8 cellular contexts compared by ENCODE assay signal in the genomic region with DNA sequence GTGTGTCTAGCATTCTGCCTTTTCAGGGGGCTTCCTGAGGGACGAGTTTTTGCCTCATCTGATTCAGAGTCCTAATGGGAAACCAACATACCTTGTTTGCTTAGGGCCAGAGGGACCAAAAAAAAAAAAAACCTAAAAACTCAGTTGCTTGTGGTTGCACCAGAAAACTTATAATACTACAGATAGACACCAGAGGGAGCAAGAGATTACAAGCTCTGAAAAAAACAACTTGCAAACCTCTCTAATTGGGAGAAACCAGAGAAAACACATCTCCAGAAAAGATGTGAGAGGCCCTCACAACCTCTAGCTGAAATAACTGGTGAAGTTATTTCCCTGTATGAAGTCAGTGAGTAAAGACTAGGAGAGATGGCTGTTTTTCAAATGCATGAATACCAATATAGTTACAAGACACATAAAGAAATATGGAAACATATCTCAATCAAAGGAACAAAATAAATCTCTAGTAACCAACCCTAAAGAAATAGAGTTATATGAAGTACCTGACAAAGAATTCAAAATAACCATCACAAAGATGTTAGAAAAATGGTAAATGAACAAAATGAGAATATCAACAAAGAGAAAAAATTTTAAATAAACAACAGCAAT.
DNase-seq lines count a peak whose midpoint lies in the region; ATAC-seq and TF ChIP-seq lines count a peak whose summit lies in the region.

No MANE protein-coding gene starts in this region.

- no peaks in the 10 kb centered on the region for H3K79me2 ChIP-seq in osteoblast (ENCODE audit: insufficient read depth, low read length)

- peak; percentile 60 for TF ChIP-seq CTCF in activated CD8-positive, alpha-beta T cell treated with anti-CD3 and anti-CD28 coated beads for 36 hours (IDR thresholded peaks at IDR 0.05)
- peak; percentile 40 for TF ChIP-seq CTCF in colonic mucosa (IDR thresholded peaks at IDR 0.05)
- peak; percentile 64 for TF ChIP-seq CTCF in osteoblast (IDR thresholded peaks at IDR 0.05; ENCODE audit: extremely low read depth, low read depth, low read length)

- no peak for ATAC-seq in activated CD8-positive, alpha-beta T cell treated with anti-CD3 and anti-CD28 coated beads for 36 hours
- no peak for ATAC-seq in activated CD8-positive, alpha-beta T cell treated with anti-CD3 and anti-CD28 coated beads, Interleukin-2, amount 10 ng/mL, durations not matched to agents 7 days and 5 days
- no peak for ATAC-seq in GM18909 (IDR thresholded peaks at IDR 0.05; ENCODE audit: poor library complexity, unreplicated experiment)

- H3K9me3 ChIP-seq in colonic mucosa = no peaks in the 10 kb centered on the region
- H3K9me3 ChIP-seq in osteoblast (ENCODE audit: low read depth, low read length) = no peaks in the 10 kb centered on the region

- no peak overlapping the region for H2AFZ ChIP-seq in osteoblast (ENCODE audit: low read length)

- CTCF ChIA-PET in activated CD8-positive, alpha-beta T cell treated with anti-CD3 and anti-CD28 coated beads for 36 hours (lab: Charles Lee) = interaction anchor here (0.7 to 2.3 kb wide), 12 partner anchors 9 to 698 kb away, joined by 3 to 7 read pairs (median 4); no protein-coding TSS in a partner anchor
- CTCF ChIA-PET in activated CD8-positive, alpha-beta T cell treated with anti-CD3 and anti-CD28 coated beads, Interleukin-2, amount 10 ng/mL, durations not matched to agents 7 days and 5 days (lab: Charles Lee) = interaction anchor here (0.7 to 2.9 kb wide), 8 partner anchors 191 to 877 kb away, joined by 3 to 19 read pairs (median 3); no protein-coding TSS in a partner anchor

- peaks cover 12% of the 10 kb centered on the region for H3K27me3 Mint-ChIP-seq in activated CD8-positive, alpha-beta T cell treated with anti-CD3 and anti-CD28 coated beads for 36 hours
- H3K27me3 Mint-ChIP-seq in activated CD8-positive, alpha-beta T cell treated with anti-CD3 and anti-CD28 coated beads, Interleukin-2, amount 10 ng/mL, durations not matched to agents 7 days and 5 days (ENCODE audit: low read depth) = peaks cover 4% of the 10 kb centered on the region

- H3K27ac ChIP-seq in colonic mucosa (no peak overlapping the region), osteoblast (ENCODE audit: low read depth, low read length) (no peak overlapping the region)

- H3K4me3 ChIP-seq in colonic mucosa (no peak overlapping the region), osteoblast (ENCODE audit: insufficient read depth, low read length) (no peak overlapping the region)

- intact Hi-C loops in activated CD8-positive, alpha-beta T cell treated with anti-CD3 and anti-CD28 coated beads for 36 hours (cut with micrococcal nuclease) = loop anchor here (5.0 kb wide), 1 partner anchor 194 kb away; no protein-coding TSS in a partner anchor
- intact Hi-C loops in colonic mucosa (cut with DNase I) = loop anchor here (2.0 kb wide), 1 partner anchor 194 kb away; no protein-coding TSS in a partner anchor

- H3K4me1 Mint-ChIP-seq in activated CD8-positive, alpha-beta T cell treated with anti-CD3 and anti-CD28 coated beads for 36 hours (ENCODE audit: low read depth) = no peaks in the 10 kb centered on the region
- H3K4me1 Mint-ChIP-seq in activated CD8-positive, alpha-beta T cell treated with anti-CD3 and anti-CD28 coated beads, Interleukin-2, amount 10 ng/mL, durations not matched to agents 7 days and 5 days (ENCODE audit: low read depth) = no peaks in the 10 kb centered on the region

- H3K9me3 Mint-ChIP-seq in activated CD8-positive, alpha-beta T cell treated with anti-CD3 and anti-CD28 coated beads for 36 hours = no peaks in the 10 kb centered on the region
- no peaks in the 10 kb centered on the region for H3K9me3 Mint-ChIP-seq in activated CD8-positive, alpha-beta T cell treated with anti-CD3 and anti-CD28 coated beads, Interleukin-2, amount 10 ng/mL, durations not matched to agents 7 days and 5 days (ENCODE audit: insufficient read depth)

- no peaks in the 10 kb centered on the region for H3K4me1 ChIP-seq in colonic mucosa
- no peaks in the 10 kb centered on the region for H3K4me1 ChIP-seq in osteoblast (ENCODE audit: insufficient read depth, low read length)

- no peak overlapping the region for H3K9ac ChIP-seq in colonic mucosa (ENCODE audit: low read depth in 2 of 2, low read length in 2 of 2)

- no peaks in the 10 kb centered on the region for H3K36me3 Mint-ChIP-seq in activated CD8-positive, alpha-beta T cell treated with anti-CD3 and anti-CD28 coated beads for 36 hours (ENCODE audit: low read depth)
- no peaks in the 10 kb centered on the region for H3K36me3 Mint-ChIP-seq in activated CD8-positive, alpha-beta T cell treated with anti-CD3 and anti-CD28 coated beads, Interleukin-2, amount 10 ng/mL, durations not matched to agents 7 days and 5 days (ENCODE audit: low read depth)

- no peak overlapping the region for H3K4me2 ChIP-seq in osteoblast (ENCODE audit: insufficient read depth, low read length)

- in situ Hi-C loops in G401 (cut with HindIII; ENCODE audit: low sequenced_read_pairs) = no loop called here

- POLR2A ChIA-PET in activated CD8-positive, alpha-beta T cell treated with anti-CD3 and anti-CD28 coated beads for 36 hours (lab: Charles Lee) = no interaction called here
- POLR2A ChIA-PET in activated CD8-positive, alpha-beta T cell treated with anti-CD3 and anti-CD28 coated beads, Interleukin-2, amount 10 ng/mL, durations not matched to agents 7 days and 5 days (lab: Charles Lee) = no interaction called here

- H3K27ac Mint-ChIP-seq in activated CD8-positive, alpha-beta T cell treated with anti-CD3 and anti-CD28 coated beads for 36 hours = no peak overlapping the region
- H3K27ac Mint-ChIP-seq in activated CD8-positive, alpha-beta T cell treated with anti-CD3 and anti-CD28 coated beads, Interleukin-2, amount 10 ng/mL, durations not matched to agents 7 days and 5 days = no peak overlapping the region

- H3K36me3 ChIP-seq in colonic mucosa (no peaks in the 10 kb centered on the region), osteoblast (ENCODE audit: insufficient read depth, low read length) (no peaks in the 10 kb centered on the region)

- H3K4me3 Mint-ChIP-seq in activated CD8-positive, alpha-beta T cell treated with anti-CD3 and anti-CD28 coated beads for 36 hours = no peak overlapping the region
- no peak overlapping the region for H3K4me3 Mint-ChIP-seq in activated CD8-positive, alpha-beta T cell treated with anti-CD3 and anti-CD28 coated beads, Interleukin-2, amount 10 ng/mL, durations not matched to agents 7 days and 5 days

- H3K27me3 ChIP-seq in colonic mucosa = no peaks in the 10 kb centered on the region
- no peaks in the 10 kb centered on the region for H3K27me3 ChIP-seq in osteoblast (ENCODE audit: insufficient read depth, low read length)

- DNase-seq in activated CD8-positive, alpha-beta T cell treated with anti-CD3 and anti-CD28 coated beads for 36 hours = no peak
- DNase-seq in activated CD8-positive, alpha-beta T cell treated with anti-CD3 and anti-CD28 coated beads, Interleukin-2, amount 10 ng/mL, durations not matched to agents 7 days and 5 days = no peak
- DNase-seq in NCI-H446 treated with DMSO at 0.1 percent for 48 hours (lab: John Stamatoyannopoulos, UW) = peak; percentile 43
- DNase-seq in colonic mucosa = no peak
- DNase-seq in osteoblast (ENCODE audit: insufficient read length, low spot score, missing footprints) = no peak
- no peak for DNase-seq in cortex of kidney (lab: John Stamatoyannopoulos, UW)
- no peak for DNase-seq in G401 (ENCODE audit: low spot score)

- no peaks in the 10 kb centered on the region for H4K20me1 ChIP-seq in osteoblast (ENCODE audit: insufficient read depth, low read length)
